1 cellular context compared by ENCODE assay signal in genomic region chr4:53508446-53508845, GRCh38.
TF ChIP-seq lines count a peak whose summit lies in the region.

No MANE protein-coding gene starts in this region.

TF ChIP-seq in GM23338, 12 proteins besides CTCF, POLR2A, EP300 and RAD21 (continued from another document):
- no peak for TF ChIP-seq ZNF462 (CRISPR knock-in tag; IDR thresholded peaks at IDR 0.05)
- TF ChIP-seq, protein P1, sequence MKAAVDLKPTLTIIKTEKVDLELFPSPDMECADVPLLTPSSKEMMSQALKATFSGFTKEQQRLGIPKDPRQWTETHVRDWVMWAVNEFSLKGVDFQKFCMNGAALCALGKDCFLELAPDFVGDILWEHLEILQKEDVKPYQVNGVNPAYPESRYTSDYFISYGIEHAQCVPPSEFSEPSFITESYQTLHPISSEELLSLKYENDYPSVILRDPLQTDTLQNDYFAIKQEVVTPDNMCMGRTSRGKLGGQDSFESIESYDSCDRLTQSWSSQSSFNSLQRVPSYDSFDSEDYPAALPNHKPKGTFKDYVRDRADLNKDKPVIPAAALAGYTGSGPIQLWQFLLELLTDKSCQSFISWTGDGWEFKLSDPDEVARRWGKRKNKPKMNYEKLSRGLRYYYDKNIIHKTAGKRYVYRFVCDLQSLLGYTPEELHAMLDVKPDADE (IDR thresholded peaks at IDR 0.05): no peak
